ENCODE assay signal across 15 cellular contexts in genomic region chr7:73437091-73437490, GRCh38. TPM values are rescaled to one million over a fixed set of nuclear protein-coding genes. Genes with fewer than 3 reads are reported as not detected.
"Had no signal": no experiment of that assay in that cellular context is flagged by ENCODE, and none has a peak within 500 bp of the region (broad histone marks: within the 10 kb centered on the region; RNA-seq: fewer than 3 reads in every experiment).

No MANE protein-coding gene starts in this region.

- DNase-seq: activated CD4-positive, alpha-beta T cell treated with anti-CD3 and anti-CD28 coated beads, Interleukin-2, amount 10 ng/mL, durations not matched to agents 7 days and 5 days; activated CD4-positive, CD25-positive, alpha-beta regulatory T cell; activated naive CD4-positive, alpha-beta T cell; activated naive CD8-positive, alpha-beta T cell treated with anti-CD3 and anti-CD28 coated beads, Interleukin-2, amount 10 ng/mL, durations not matched to agents 7 days and 5 days; cerebellar nuclear complex; head of caudate nucleus; kidney glomerular epithelial cell; mesendoderm; stimulated activated naive CD4-positive, alpha-beta T cell treated with Interleukin-2 at 50 U/mL for 16 hours; substantia nigra had no signal

- H3K4me3 Mint-ChIP-seq: activated CD4-positive, alpha-beta T cell treated with anti-CD3 and anti-CD28 coated beads, Interleukin-2, amount 10 ng/mL, durations not matched to agents 7 days and 5 days; activated naive CD8-positive, alpha-beta T cell treated with anti-CD3 and anti-CD28 coated beads, Interleukin-2, amount 10 ng/mL, durations not matched to agents 7 days and 5 days; dendritic cell treated with granulocyte-macrophage colony-stimulating factor and Interleukin-4, amounts not matched to agents 40 ng/mL and 50 ng/mL, for 4 days had no signal

- H3K27ac Mint-ChIP-seq: activated CD4-positive, alpha-beta T cell treated with anti-CD3 and anti-CD28 coated beads, Interleukin-2, amount 10 ng/mL, durations not matched to agents 7 days and 5 days; activated naive CD8-positive, alpha-beta T cell treated with anti-CD3 and anti-CD28 coated beads, Interleukin-2, amount 10 ng/mL, durations not matched to agents 7 days and 5 days; dendritic cell treated with granulocyte-macrophage colony-stimulating factor and Interleukin-4, amounts not matched to agents 40 ng/mL and 50 ng/mL, for 4 days had no signal

- H3K4me3 ChIP-seq: tibial nerve had no signal

- H3K27ac ChIP-seq: epithelial cell of prostate, parathyroid adenoma, tibial nerve had no signal

- H3K4me1 ChIP-seq: parathyroid adenoma had no signal

- H3K79me2 ChIP-seq: parathyroid adenoma had no signal

RNA-seq across cellular contexts. Expression of gene FZD9, which starts 3.5 kb away (rescaled TPM):
- total RNA-seq: activated CD4-positive, alpha-beta T cell treated with anti-CD3 and anti-CD28 coated beads, Interleukin-2, amount 10 ng/mL, durations not matched to agents 7 days and 5 days; T-helper 2 cell treated with Interferon-gamma antibody and Interleukin-4, amounts not matched to agents 100 ng/mL and 5 ng/mL, for 36 hours had no signal
